ENCODE assay signal across 8 cellular contexts in genomic region chr1:16167331-16168143, GRCh38. TPM values are rescaled to one million over a fixed set of nuclear protein-coding genes. Genes with fewer than 3 reads are reported as not detected.
DNase-seq lines count a peak whose midpoint lies in the region; ATAC-seq, FAIRE-seq and TF ChIP-seq lines count a peak whose summit lies in the region.

No MANE protein-coding gene starts in this region.

- H3K27ac ChIP-seq in HUES64 (ENCODE audit: low read depth, low read length) (peak overlapping the region; percentile 58; the same call in 1 of the 2 replicates), H1 (ENCODE audit: low read depth, low read length) (peak overlapping the region; percentile 43; the same call in 1 of the 2 replicates), testis (no peak overlapping the region)

- H3K56ac ChIP-seq in H1 (replicated peaks; ENCODE audit: insufficient read length, low read depth, low read length): peak overlapping the region; percentile 71

- no peak overlapping the region for H2BK120ac ChIP-seq in H1 (replicated peaks; ENCODE audit: low read depth, low read length)

- TF ChIP-seq EP300 in H1 (IDR thresholded peaks at IDR 0.05; ENCODE audit: borderline replicate concordance in 1 of 2, low read depth in 2 of 2, low read length in 2 of 2): 0 out of 3 replicates have a peak, but pooled peaks of 1 of the 2 experiments have one; percentile 12

- peak overlapping the region; percentile 53 for H3K4me3 ChIP-seq in HUES64 (ENCODE audit: low read length)
- peak overlapping the region; percentile 36 to 68 (median 42) for H3K4me3 ChIP-seq in H1 (ENCODE audit: extremely low read depth in 1 of 4, insufficient read depth in 2 of 4, low read depth in 3 of 4, low read length in 4 of 4)
- peak overlapping the region; percentile 27 to 60 for H3K4me3 ChIP-seq in testis

- WGBS in HUES64: 2% methylated on average over 57 of the region's 60 CpGs
- WGBS in H1 (ENCODE audit: extremely low coverage in 1 of 2, insufficient coverage in 1 of 2, insufficient read length in 1 of 2, insufficient replicate concordance in 2 of 2, low coverage in 1 of 2, low lambda C conversion rate in 2 of 2, missing lambda C conversion rate in 1 of 2), 2 experiments: 2% methylated on average over 31 of the region's 60 CpGs; no CpG with 5 or more reads in 1 of the 2 experiments
- WGBS in testis, 2 donors: 4 to 6% methylated on average over 39 to 58 of the region's 60 CpGs

- CTCF ChIA-PET in activated CD4-positive, alpha-beta memory T cell treated with anti-CD3 and anti-CD28 coated beads, Interleukin-2, amount 10 ng/mL, durations not matched to agents 7 days and 5 days (lab: Charles Lee): interaction anchor here (1.1 to 2.0 kb wide), 2 partner anchors 77 to 87 kb away, joined by 3 to 4 read pairs; no protein-coding TSS in a partner anchor
- CTCF ChIA-PET in H1 (lab: Charles Lee; ENCODE audit: partially characterized antibody): interaction anchor here (1.8 to 6.8 kb wide), 5 partner anchors 12 to 89 kb away, joined by 5 to 70 read pairs (median 12); partner anchors contain the start of gene EPHA2

- no peak overlapping the region for H3K4ac ChIP-seq in H1 (replicated peaks; ENCODE audit: insufficient read length, low read depth, low read length)

- DNase-seq in Daoy (ENCODE audit: low read depth) (peak; percentile 49), H1 (ENCODE audit: low read depth in 1 of 2, low spot score in 2 of 2) (peak; percentile 82 to 91), nephron progenitor cell (peak; percentile 91), testis (peak; percentile 62), HPDE6-E6E7 (ENCODE audit: extremely low spot score) (no peak)
- peak; percentile 60 for DNase-seq in activated CD4-positive, alpha-beta memory T cell treated with anti-CD3 and anti-CD28 coated beads, Interleukin-2, amount 10 ng/mL, durations not matched to agents 7 days and 5 days

- H4K20me1 ChIP-seq in H1 (replicated peaks in 1 of 2; ENCODE audit: control insufficient read depth in 1 of 2, insufficient read depth in 2 of 2, low read length in 2 of 2): no peaks in the 10 kb centered on the region

- no peak overlapping the region for H3K4me3 Mint-ChIP-seq in activated CD4-positive, alpha-beta memory T cell treated with anti-CD3 and anti-CD28 coated beads, Interleukin-2, amount 10 ng/mL, durations not matched to agents 7 days and 5 days
- peak overlapping the region; percentile 77 for H3K4me3 Mint-ChIP-seq in nephron progenitor cell

- no peak overlapping the region for H3K23ac ChIP-seq in H1 (ENCODE audit: insufficient read length)

- no peak overlapping the region for H2BK20ac ChIP-seq in H1 (ENCODE audit: low read length)

- TF ChIP-seq POLR2A in H1 (IDR thresholded peaks at IDR 0.05; ENCODE audit: control extremely low read depth in 1 of 2, low read depth in 2 of 2, low read length in 2 of 2) (peak in 1 of 2 experiments; percentile 66; a peak in 2 of 3 replicates), testis (IDR thresholded peaks at IDR 0.05) (no peak)

- H3K4me1 ChIP-seq in HUES64 (ENCODE audit: insufficient read depth, low read length) (peaks cover 24% of the 10 kb centered on the region), H1 (replicated peaks in 1 of 4; ENCODE audit: control insufficient read depth in 3 of 4, insufficient read depth in 4 of 4, low read length in 3 of 4) (peaks cover 4 to 22% (median 12%) of the 10 kb centered on the region in 4 experiments), testis (peaks cover 8% of the 10 kb centered on the region)

- POLR2A ChIA-PET in activated CD4-positive, alpha-beta memory T cell treated with anti-CD3 and anti-CD28 coated beads, Interleukin-2, amount 10 ng/mL, durations not matched to agents 7 days and 5 days (lab: Charles Lee): no interaction called here
- POLR2A ChIA-PET in H1 (lab: Charles Lee; ENCODE audit: partially characterized antibody): interaction anchor here (0.7 to 9.1 kb wide), 9 partner anchors 13 to 200 kb away, joined by 3 to 104 read pairs (median 3); partner anchors contain the start of genes ARHGEF19, EPHA2, FAM131C and SZRD1

- H3K36me3 Mint-ChIP-seq in activated CD4-positive, alpha-beta memory T cell treated with anti-CD3 and anti-CD28 coated beads, Interleukin-2, amount 10 ng/mL, durations not matched to agents 7 days and 5 days (ENCODE audit: low read depth): no peaks in the 10 kb centered on the region
- H3K36me3 Mint-ChIP-seq in nephron progenitor cell (ENCODE audit: low read depth): no peaks in the 10 kb centered on the region

- no peaks in the 10 kb centered on the region for H3K9me3 Mint-ChIP-seq in activated CD4-positive, alpha-beta memory T cell treated with anti-CD3 and anti-CD28 coated beads, Interleukin-2, amount 10 ng/mL, durations not matched to agents 7 days and 5 days
- H3K9me3 Mint-ChIP-seq in nephron progenitor cell: no peaks in the 10 kb centered on the region

- H4K8ac ChIP-seq in H1 (ENCODE audit: extremely low read depth, insufficient read depth, low read length): peak overlapping the region; percentile 88

- H3K4me2 ChIP-seq in H1 (ENCODE audit: insufficient read depth in 1 of 2, low read depth in 2 of 2, low read length in 2 of 2): peak overlapping the region; percentile 59 to 76

- peak overlapping the region; percentile 53; the same call in 1 of the 2 replicates for H2BK15ac ChIP-seq in H1 (ENCODE audit: low read length)

- peak overlapping the region; percentile 75 for H4K91ac ChIP-seq in H1 (replicated peaks; ENCODE audit: insufficient read length, low read length)

- no peak for ATAC-seq in GM18517 (IDR thresholded peaks at IDR 0.05; ENCODE audit: unreplicated experiment)

- no peaks in the 10 kb centered on the region for H3K79me2 ChIP-seq in H1 (ENCODE audit: control insufficient read depth in 1 of 2, insufficient read depth in 2 of 2, low read length in 2 of 2)

- H3K18ac ChIP-seq in H1 (ENCODE audit: extremely low read depth, low read length): peak overlapping the region; percentile 91; the same call in 1 of the 2 replicates

- H2AK5ac ChIP-seq in H1 (ENCODE audit: low read depth, low read length): no peak overlapping the region

- H2BK12ac ChIP-seq in H1 (ENCODE audit: low read depth, low read length): peak overlapping the region; percentile 27; the same call in 1 of the 2 replicates

- H3K79me1 ChIP-seq in H1 (ENCODE audit: low read depth, low read length): no peaks in the 10 kb centered on the region

- H2BK5ac ChIP-seq in H1 (ENCODE audit: low read depth, low read length): peak overlapping the region; percentile 91; the same call in 1 of the 2 replicates

- H3K14ac ChIP-seq in H1 (ENCODE audit: insufficient read length): no peak overlapping the region

- H3K36me3 ChIP-seq in HUES64 (ENCODE audit: insufficient read depth, low read length) (no peaks in the 10 kb centered on the region), H1 (ENCODE audit: control insufficient read depth in 2 of 4, insufficient read depth in 4 of 4, low read length in 3 of 4) (no peaks in the 10 kb centered on the region), testis (ENCODE audit: low read depth, missing control alignments) (no peaks in the 10 kb centered on the region)

- no peak for FAIRE-seq in H1 (lab: Jason Lieb, UNC)

- no peak overlapping the region for H2AFZ ChIP-seq in H1 (ENCODE audit: low read length)

- H3K27ac Mint-ChIP-seq in activated CD4-positive, alpha-beta memory T cell treated with anti-CD3 and anti-CD28 coated beads, Interleukin-2, amount 10 ng/mL, durations not matched to agents 7 days and 5 days: no peak overlapping the region
- H3K27ac Mint-ChIP-seq in nephron progenitor cell: no peak overlapping the region

- H3K9ac ChIP-seq in HUES64 (ENCODE audit: low read depth, low read length) (peak overlapping the region; percentile 81), H1 (replicated peaks in 1 of 4; ENCODE audit: extremely low read depth in 1 of 4, low read depth in 3 of 4, low read length in 3 of 4) (peak overlapping the region in 3 of 4 experiments; percentile 41 to 61 (median 48); a peak in 5 of 7 replicates)

- intact Hi-C loops in testis (cut with DNase I; ENCODE audit: low total_unique reads): no loop called here

- H3K23me2 ChIP-seq in H1 (ENCODE audit: low read depth, low read length): peaks cover 4% of the 10 kb centered on the region; the same call in 1 of the 2 replicates

- H3K9me3 ChIP-seq in HUES64 (ENCODE audit: insufficient read depth, low read depth, low read length) (no peaks in the 10 kb centered on the region), H1 (ENCODE audit: insufficient read depth in 2 of 2, low read depth in 1 of 2, low read length in 1 of 2) (no peaks in the 10 kb centered on the region), testis (no peaks in the 10 kb centered on the region)

- H3K27me3 Mint-ChIP-seq in activated CD4-positive, alpha-beta memory T cell treated with anti-CD3 and anti-CD28 coated beads, Interleukin-2, amount 10 ng/mL, durations not matched to agents 7 days and 5 days: peaks cover 11% of the 10 kb centered on the region
- H3K27me3 Mint-ChIP-seq in nephron progenitor cell (ENCODE audit: low read depth, poor library complexity): peaks cover 6% of the 10 kb centered on the region

- TF ChIP-seq RAD21 in H1 (IDR thresholded peaks at IDR 0.05 in 1 of 2, conservative IDR thresholded peaks at IDR 0.05 in 1 of 2; ENCODE audit: low read depth in 2 of 2, low read length in 2 of 2): no peak

- H3K4me1 Mint-ChIP-seq in activated CD4-positive, alpha-beta memory T cell treated with anti-CD3 and anti-CD28 coated beads, Interleukin-2, amount 10 ng/mL, durations not matched to agents 7 days and 5 days: peaks cover 35% of the 10 kb centered on the region
- peaks cover 60% of the 10 kb centered on the region for H3K4me1 Mint-ChIP-seq in nephron progenitor cell

- peak overlapping the region; percentile 90 for H4K5ac ChIP-seq in H1 (ENCODE audit: insufficient read length, low read depth, low read length)

- H3K27me3 ChIP-seq in HUES64 (ENCODE audit: insufficient read depth, low read length) (no peaks in the 10 kb centered on the region), H1 (replicated peaks in 1 of 4; ENCODE audit: control insufficient read depth in 3 of 4, extremely low read depth in 1 of 4, insufficient read depth in 3 of 4, low read length in 3 of 4) (no peaks in the 10 kb centered on the region; a peak in 2 of 7 replicates), testis (no peaks in the 10 kb centered on the region)

- TF ChIP-seq CTCF in H1 (IDR thresholded peaks at IDR 0.05; ENCODE audit: control extremely low read depth in 1 of 3, insufficient read depth in 1 of 3, low read depth in 1 of 3, low read length in 3 of 3) (no peak), nephron progenitor cell (IDR thresholded peaks at IDR 0.05) (no peak), testis (IDR thresholded peaks at IDR 0.05) (no peak)

RNA-seq across cellular contexts. Expression of gene EPHA2, which starts 11.7 kb away (rescaled TPM):
- 50.8 and 67.7 TPM in 2 replicates for total RNA-seq in Daoy (2014; rRNA removed; shearing (Covaris generic))
- 28.0 TPM for polyA plus RNA-seq in HUES64 (2013, experiment 1 of 2)
- 32.0 TPM for polyA plus RNA-seq in HUES64 (2013, experiment 2 of 2)
- total RNA-seq in activated CD4-positive, alpha-beta memory T cell treated with anti-CD3 and anti-CD28 coated beads, Interleukin-2, amount 10 ng/mL, durations not matched to agents 7 days and 5 days: not detected
- 28.4 and 33.6 TPM in 2 replicates for total RNA-seq in H1 (2021; fragmentation: NEBNext Ultra II Directional; extraction: Animal tissue kit (Norgen Biotek cat#: 25700))
- 26.8 and 42.2 TPM in 2 replicates for polyA plus RNA-seq in H1 (2011; rRNA removed)
- polyA plus RNA-seq in H1 (2011; cell fraction: cytosol; rRNA removed): 24.2 TPM
- polyA plus RNA-seq in H1 (2011; cell fraction: nucleus; rRNA removed): 69.5 TPM
- polyA plus RNA-seq in H1 (2012, experiment 1 of 2): 23.3 to 29.4 TPM (median 24.9 TPM) in 4 replicates
- 28.9 TPM for polyA plus RNA-seq in H1 (2012, experiment 2 of 2)
- 33.8 TPM for polyA plus RNA-seq in H1 (2013, experiment 1 of 2)
- 33.1 TPM for polyA plus RNA-seq in H1 (2013, experiment 2 of 2)
- 44.2 and 53.8 TPM in 2 replicates for polyA minus RNA-seq in H1 (2011; rRNA and poly(A)+ RNA removed)
- 30.1 TPM for polyA minus RNA-seq in H1 (2011; cell fraction: cytosol; rRNA and poly(A)+ RNA removed)
- polyA minus RNA-seq in H1 (2011; cell fraction: nucleus; rRNA and poly(A)+ RNA removed): 34.1 TPM
- 10 to 100 TPM in 1 of 2 donors, 1 to 10 TPM in 1; 5.7 to 14.1 TPM for total RNA-seq in testis
- 5.1 TPM for polyA plus RNA-seq in testis (ENCODE audit: insufficient read depth, low read depth, low replicate concordance)

RNA-seq across cellular contexts. Expression of gene ARHGEF19, which starts 44.9 kb away (rescaled TPM):
- total RNA-seq in Daoy (2014; rRNA removed; shearing (Covaris generic)): 2.4 and 4.2 TPM in 2 replicates
- polyA plus RNA-seq in HUES64 (2013, experiment 1 of 2): 12.8 TPM
- 15.7 TPM for polyA plus RNA-seq in HUES64 (2013, experiment 2 of 2)
- 1 to 10 TPM; 6.9 to 7.6 TPM for total RNA-seq in activated CD4-positive, alpha-beta memory T cell treated with anti-CD3 and anti-CD28 coated beads, Interleukin-2, amount 10 ng/mL, durations not matched to agents 7 days and 5 days
- total RNA-seq in H1 (2021; fragmentation: NEBNext Ultra II Directional; extraction: Animal tissue kit (Norgen Biotek cat#: 25700)): 51.9 and 56.4 TPM in 2 replicates
- polyA plus RNA-seq in H1 (2011; rRNA removed) (47.5 and 69.2 TPM in 2 replicates), testis (ENCODE audit: insufficient read depth, low read depth, low replicate concordance) (6.0 TPM)
- polyA plus RNA-seq in H1 (2011; cell fraction: cytosol; rRNA removed): 55.0 TPM
- polyA plus RNA-seq in H1 (2011; cell fraction: nucleus; rRNA removed): 157 TPM
- polyA plus RNA-seq in H1 (2012, experiment 1 of 2): 42.8 to 57.1 TPM (median 54.3 TPM) in 4 replicates
- polyA plus RNA-seq in H1 (2012, experiment 2 of 2): 45.5 TPM
- 32.6 TPM for polyA plus RNA-seq in H1 (2013, experiment 1 of 2)
- 30.2 TPM for polyA plus RNA-seq in H1 (2013, experiment 2 of 2)
- 27.7 and 32.0 TPM in 2 replicates for polyA minus RNA-seq in H1 (2011; rRNA and poly(A)+ RNA removed)
- polyA minus RNA-seq in H1 (2011; cell fraction: cytosol; rRNA and poly(A)+ RNA removed): 22.2 TPM
- 30.7 TPM for polyA minus RNA-seq in H1 (2011; cell fraction: nucleus; rRNA and poly(A)+ RNA removed)
- 10 to 100 TPM in 1 of 2 donors, 1 to 10 TPM in 1; 8.5 to 10.1 TPM for total RNA-seq in testis

Comparison
In these comparisons a context has a peak if more than half of its experiments do, and no peak if none do; other contexts are left out.
1. H3K27ac ChIP-seq: peak in HUES64 (single experiment) and H1 (single experiment); none in testis (0 of 2).
2. RNA of gene EPHA2, which starts 11.7 kb away (total RNA-seq): 50.8 to 67.7 TPM in Daoy, 28.4 to 33.6 TPM in H1 and 5.7 to 14.1 TPM in testis; not detected in activated CD4-positive, alpha-beta memory T cell treated with anti-CD3 and anti-CD28 coated beads, Interleukin-2, amount 10 ng/mL, durations not matched to agents 7 days and 5 days; every median in the first group is over 4 times any median in the second.
3. Peak in every context shown above with its lines, with median percentiles within 50 percentile points of each other: H3K4me3 ChIP-seq.